6 cellular contexts compared by ENCODE assay signal in the genomic region with DNA sequence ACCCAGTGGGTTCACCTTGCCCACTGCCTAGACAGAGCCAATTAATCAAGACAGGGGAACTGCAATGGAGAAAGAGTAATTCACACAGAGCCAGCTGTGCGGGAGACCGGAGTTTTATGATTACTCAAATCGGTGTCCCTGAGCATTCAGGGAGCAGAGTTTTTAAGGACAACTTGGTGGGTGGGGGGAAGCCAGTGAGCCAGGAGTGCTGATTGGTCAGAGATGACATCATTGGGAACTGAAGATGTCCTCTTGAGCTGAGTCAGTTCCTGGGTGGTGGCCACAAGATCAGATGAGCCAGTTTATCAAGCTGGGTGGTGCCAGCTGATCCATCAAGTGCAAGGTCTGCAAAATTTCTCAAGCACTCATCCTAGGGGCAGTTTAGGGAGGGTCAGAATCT.
DNase-seq lines count a peak whose midpoint lies in the region; TF ChIP-seq lines count a peak whose summit lies in the region.
"Not testable (repeated sequence)": the region's sequence is repeated elsewhere in the genome, so short reads cannot be mapped to it uniquely, and the experiment has no call there.

No MANE protein-coding gene starts in this region.

- not testable (repeated sequence) for H3K36me3 ChIP-seq in MG63

- not testable (repeated sequence) for TF ChIP-seq CTCF in epithelial cell of esophagus (IDR thresholded peaks at IDR 0.05; ENCODE audit: insufficient read depth, low read depth, low read length, missing control alignments)

- H3K9me3 ChIP-seq in MG63 = not testable (repeated sequence)

- not testable (repeated sequence) for H3K27me3 ChIP-seq in MG63

- not testable (repeated sequence) for H3K4me3 ChIP-seq in MG63; epithelial cell of esophagus (ENCODE audit: low read length)

- DNase-seq in EL (peak; percentile 10), MG63 (peak; percentile 1), OCI-M1 (lab: John Stamatoyannopoulos, UW) (peak; percentile 48), amniotic epithelial cell (ENCODE audit: low read depth) (peak; percentile 1), epithelial cell of esophagus (ENCODE audit: low read depth) (peak; percentile 34), iris pigment epithelial cell (ENCODE audit: low read depth) (peak; percentile 5)
